13 cellular contexts compared by ENCODE assay signal in genomic region chr5:146042628-146043279, GRCh38.
DNase-seq lines count a peak whose midpoint lies in the region; ATAC-seq and TF ChIP-seq lines count a peak whose summit lies in the region.
"Had no signal": no experiment of that assay in that cellular context is flagged by ENCODE, and none has a peak within 500 bp of the region (broad histone marks: within the 10 kb centered on the region; RNA-seq: fewer than 3 reads in every experiment).

No MANE protein-coding gene starts in this region.

- H3K4me3 ChIP-seq in Caco-2 (ENCODE audit: low read depth, low read length) (no peak overlapping the region), IMR-90 (ENCODE audit: insufficient read depth, low read depth, low read length) (no peak overlapping the region), brain microvascular endothelial cell (ENCODE audit: low read depth, low read length) (no peak overlapping the region), lung (no peak overlapping the region), Karpas-422 (ENCODE audit: low read length) (no peak overlapping the region)

- H2BK5ac ChIP-seq in IMR-90 (ENCODE audit: low read depth, low read length, poor library complexity, severe bottlenecking), result peak overlapping the region; percentile 43

- H4K20me1 ChIP-seq in IMR-90 (ENCODE audit: insufficient read depth, low read length), result no peaks in the 10 kb centered on the region
- no peaks in the 10 kb centered on the region for H4K20me1 ChIP-seq in Karpas-422 (ENCODE audit: insufficient read depth, low read depth, low read length)

- H4K8ac ChIP-seq in IMR-90 (ENCODE audit: low read depth in 2 of 2, low read length in 2 of 2), result peak overlapping the region; percentile 30 to 82; a peak in 3 of 4 replicates

- peak overlapping the region; percentile 20 for H3K14ac ChIP-seq in IMR-90 (replicated peaks; ENCODE audit: low read depth, low read length)

- peak overlapping the region; percentile 74 for H4K91ac ChIP-seq in IMR-90 (ENCODE audit: insufficient read depth, low read depth, low read length)

- BruUV-seq in Caco-2 (replicated peaks; lab: Mats Ljungman, UMichigan) (no TSS peak), IMR-90 (replicated peaks; lab: Mats Ljungman, UMichigan) (no TSS peak)

- no peak for TF ChIP-seq RAD21 in IMR-90 (IDR thresholded peaks at IDR 0.05; ENCODE audit: low read length)

- intact Hi-C loops in Caco-2 (cut with micrococcal nuclease; ENCODE audit: unreplicated experiment), result no loop called here
- intact Hi-C loops in IMR-90 (cut with micrococcal nuclease), result no loop called here
- intact Hi-C loops in activated naive CD4-positive, alpha-beta T cell treated with anti-CD3 and anti-CD28 coated beads for 36 hours (cut with micrococcal nuclease), result no loop called here

- CTCF ChIA-PET in Caco-2 (lab: Charles Lee) (interaction anchor here (0.6 to 0.7 kb wide), 2 partner anchors 18 to 107 kb away, joined by 3 to 4 read pairs; partner anchors contain the start of gene SH3RF2), IMR-90 (lab: Yijun Ruan, JAX) (interaction anchor here (1.4 kb wide), 1 partner anchor 155 kb away, joined by 5 read pairs; no protein-coding TSS in a partner anchor)
- CTCF ChIA-PET in activated naive CD4-positive, alpha-beta T cell treated with anti-CD3 and anti-CD28 coated beads for 36 hours (lab: Charles Lee), result interaction anchor here (0.6 kb wide), 3 partner anchors 81 to 582 kb away, joined by 3 to 4 read pairs (median 3); no protein-coding TSS in a partner anchor

- H3K36me3 Mint-ChIP-seq in Caco-2 (ENCODE audit: insufficient read depth, unreplicated experiment), result peaks cover 21% of the 10 kb centered on the region
- no peaks in the 10 kb centered on the region for H3K36me3 Mint-ChIP-seq in activated naive CD4-positive, alpha-beta T cell treated with anti-CD3 and anti-CD28 coated beads for 36 hours (ENCODE audit: low read depth)
- H3K36me3 Mint-ChIP-seq: mesothelial cell of epicardium had no signal

- H2BK15ac ChIP-seq in IMR-90 (ENCODE audit: low read depth, low read length), result peak overlapping the region; percentile 63; the same call in 1 of the 3 replicates

- peak overlapping the region; percentile 67 for H3K23ac ChIP-seq in IMR-90 (ENCODE audit: low read depth, low read length)

- in situ Hi-C loops in IMR-90 (cut with MboI; ENCODE audit: low sequenced_read_pairs) (no loop called here), brain microvascular endothelial cell (cut with HindIII; ENCODE audit: low pct_ligation_motif_present, low sequenced_read_pairs) (no loop called here)

- H3K27me3 ChIP-seq in Caco-2 (replicated peaks; ENCODE audit: control insufficient read depth, insufficient read depth, low read length) (no peaks in the 10 kb centered on the region), IMR-90 (ENCODE audit: control insufficient read depth, insufficient read depth, low read length) (no peaks in the 10 kb centered on the region), brain microvascular endothelial cell (replicated peaks) (no peaks in the 10 kb centered on the region), lung (ENCODE audit: control insufficient read depth, insufficient read depth) (no peaks in the 10 kb centered on the region), Karpas-422 (ENCODE audit: low read length) (no peaks in the 10 kb centered on the region)

- peak overlapping the region; percentile 65 for H2AK9ac ChIP-seq in IMR-90 (replicated peaks; ENCODE audit: low read depth, low read length, poor library complexity)

- H3K56ac ChIP-seq in IMR-90 (ENCODE audit: extremely low read depth, insufficient read depth, low read length), result peak overlapping the region; percentile 34; the same call in 1 of the 2 replicates

- H3K4me1 ChIP-seq in Caco-2 (peaks cover 53% of the 10 kb centered on the region), IMR-90 (ENCODE audit: control insufficient read depth, insufficient read depth, low read length) (peaks cover 7% of the 10 kb centered on the region), lung (ENCODE audit: control insufficient read depth in 2 of 2, insufficient read depth in 2 of 2, low read length in 2 of 2) (peaks cover 0 to 4% of the 10 kb centered on the region in 2 donors), Karpas-422 (ENCODE audit: low read length) (no peaks in the 10 kb centered on the region)

- POLR2A ChIA-PET in Caco-2 (lab: Charles Lee), result no interaction called here
- POLR2A ChIA-PET in IMR-90 (lab: Charles Lee; ENCODE audit: unreplicated experiment), result no interaction called here

- DNase-seq in Caco-2 (no peak), IMR-90 (peak; percentile 80), brain microvascular endothelial cell (peak; percentile 29), lung (ENCODE audit: low spot score) (no peak), Karpas-422 (no peak), NOMO-1 treated with DMSO at 0.1 percent for 48 hours (lab: John Stamatoyannopoulos, UW; ENCODE audit: unreplicated experiment) (no peak)
- DNase-seq in activated naive CD4-positive, alpha-beta T cell treated with anti-CD3 and anti-CD28 coated beads for 36 hours, result no peak
- DNase-seq: activated CD4-positive, alpha-beta memory T cell treated with anti-CD3 and anti-CD28 coated beads, Interleukin-2, amount 10 ng/mL, durations not matched to agents 7 days and 5 days; DMS153; NCI-H2029 treated with DMSO at 0.1 percent for 48 hours; SHP77 had no signal

- H2AK5ac ChIP-seq in IMR-90 (ENCODE audit: low read depth, low read length), result peak overlapping the region; percentile 83

- TF ChIP-seq POLR2A in IMR-90 (IDR thresholded peaks at IDR 0.05; ENCODE audit: low read depth, low read length), result no peak

- dilution Hi-C loops in IMR-90 (cut with HindIII; ENCODE audit: low sequenced_read_pairs, unreplicated experiment), result no loop called here

- peak overlapping the region; percentile 89 for H2AFZ ChIP-seq in IMR-90 (replicated peaks; ENCODE audit: low read length, poor library complexity)
- H2AFZ ChIP-seq in Karpas-422 (ENCODE audit: low read length), result no peak overlapping the region

- H3K27me3 Mint-ChIP-seq in Caco-2 (ENCODE audit: insufficient read depth, unreplicated experiment), result no peaks in the 10 kb centered on the region
- peaks cover 5% of the 10 kb centered on the region for H3K27me3 Mint-ChIP-seq in activated naive CD4-positive, alpha-beta T cell treated with anti-CD3 and anti-CD28 coated beads for 36 hours (ENCODE audit: low read depth)

- H3K9me3 ChIP-seq in Caco-2, result no peaks in the 10 kb centered on the region
- no peaks in the 10 kb centered on the region for H3K9me3 ChIP-seq in IMR-90 (ENCODE audit: control insufficient read depth, insufficient read depth, low read length)
- no peaks in the 10 kb centered on the region for H3K9me3 ChIP-seq in lung (ENCODE audit: control insufficient read depth in 2 of 2, insufficient read depth in 1 of 2, low read length in 1 of 2)
- no peaks in the 10 kb centered on the region for H3K9me3 ChIP-seq in Karpas-422 (ENCODE audit: low read length)

- H3K79me2 ChIP-seq in Karpas-422 (ENCODE audit: low read length), result no peaks in the 10 kb centered on the region

- no peak for TF ChIP-seq CTCF in Caco-2 (IDR thresholded peaks at IDR 0.05; ENCODE audit: insufficient read depth in 1 of 2, low read depth in 1 of 2, low read length in 1 of 2, severe bottlenecking in 1 of 2, unreplicated experiment in 1 of 2)
- TF ChIP-seq CTCF in IMR-90 (conservative IDR thresholded peaks at IDR 0.05; ENCODE audit: low read depth, low read length), result no peak
- TF ChIP-seq CTCF in brain microvascular endothelial cell (IDR thresholded peaks at IDR 0.05; ENCODE audit: low read depth, low read length, missing control alignments), result no peak
- no peak for TF ChIP-seq CTCF in lung (IDR thresholded peaks at IDR 0.05; ENCODE audit: control extremely low read depth, extremely low read depth)

- peak overlapping the region; percentile 95 for H2BK120ac ChIP-seq in IMR-90 (ENCODE audit: low read depth, low read length)

- H3K9me3 Mint-ChIP-seq in Caco-2 (ENCODE audit: unreplicated experiment), result no peaks in the 10 kb centered on the region
- no peaks in the 10 kb centered on the region for H3K9me3 Mint-ChIP-seq in activated naive CD4-positive, alpha-beta T cell treated with anti-CD3 and anti-CD28 coated beads for 36 hours
- H3K9me3 Mint-ChIP-seq: activated CD4-positive, alpha-beta memory T cell treated with anti-CD3 and anti-CD28 coated beads, Interleukin-2, amount 10 ng/mL, durations not matched to agents 7 days and 5 days had no signal

- no peaks in the 10 kb centered on the region for H3K79me1 ChIP-seq in IMR-90 (ENCODE audit: low read depth in 1 of 2, low read length in 2 of 2)

- no peak overlapping the region for H3K9ac ChIP-seq in IMR-90 (ENCODE audit: low read depth, low read length)
- no peak overlapping the region for H3K9ac ChIP-seq in Karpas-422 (ENCODE audit: low read length)

- H3K9me2 ChIP-seq in Karpas-422 (replicated peaks; ENCODE audit: insufficient read depth, low read length), result no peaks in the 10 kb centered on the region

- peak overlapping the region; percentile 94 for H2BK20ac ChIP-seq in IMR-90 (ENCODE audit: low read depth, low read length)

- peak overlapping the region; percentile 15 for H3K4me3 Mint-ChIP-seq in Caco-2 (ENCODE audit: unreplicated experiment)
- no peak overlapping the region for H3K4me3 Mint-ChIP-seq in activated naive CD4-positive, alpha-beta T cell treated with anti-CD3 and anti-CD28 coated beads for 36 hours
- H3K4me3 Mint-ChIP-seq: activated CD4-positive, alpha-beta memory T cell treated with anti-CD3 and anti-CD28 coated beads, Interleukin-2, amount 10 ng/mL, durations not matched to agents 7 days and 5 days; mesothelial cell of epicardium had no signal

- 41% methylated on average over 3 of the region's 5 CpGs; no CpG with 5 or more reads in 1 of the 2 experiments for WGBS in IMR-90 (ENCODE audit: extremely low coverage in 2 of 2, insufficient read length in 1 of 2), 2 experiments
- 62 to 64% methylated on average over 5 of the region's 5 CpGs for WGBS in lung, 2 donors

- peak overlapping the region; percentile 28; the same call in 1 of the 2 replicates for H4K5ac ChIP-seq in IMR-90 (ENCODE audit: low read depth, low read length)

- peaks cover 44% of the 10 kb centered on the region for H3K4me1 Mint-ChIP-seq in Caco-2 (ENCODE audit: low read depth, unreplicated experiment)
- H3K4me1 Mint-ChIP-seq in activated naive CD4-positive, alpha-beta T cell treated with anti-CD3 and anti-CD28 coated beads for 36 hours (ENCODE audit: low read depth), result no peaks in the 10 kb centered on the region
- H3K4me1 Mint-ChIP-seq: mesothelial cell of epicardium had no signal

- H3K4me2 ChIP-seq in IMR-90 (ENCODE audit: low read depth, low read length) (no peak overlapping the region), Karpas-422 (ENCODE audit: low read depth, low read length, poor library complexity, severe bottlenecking) (no peak overlapping the region)

- peaks cover 16% of the 10 kb centered on the region for H3K9me1 ChIP-seq in IMR-90 (ENCODE audit: insufficient read depth, low read length)

- peak overlapping the region; percentile 27 for H3K27ac Mint-ChIP-seq in Caco-2 (ENCODE audit: unreplicated experiment)
- no peak overlapping the region for H3K27ac Mint-ChIP-seq in activated naive CD4-positive, alpha-beta T cell treated with anti-CD3 and anti-CD28 coated beads for 36 hours
- H3K27ac Mint-ChIP-seq: activated CD4-positive, alpha-beta memory T cell treated with anti-CD3 and anti-CD28 coated beads, Interleukin-2, amount 10 ng/mL, durations not matched to agents 7 days and 5 days; mesothelial cell of epicardium had no signal

- H3K4ac ChIP-seq in IMR-90 (ENCODE audit: low read depth, low read length), result peak overlapping the region; percentile 88

- H3K27ac ChIP-seq in IMR-90 (ENCODE audit: insufficient read depth, low read length) (no peak overlapping the region; the same call in 1 of the 2 replicates), brain microvascular endothelial cell (no peak overlapping the region), lung (ENCODE audit: low read depth in 1 of 2, low read length in 1 of 2) (no peak overlapping the region), Karpas-422 (ENCODE audit: low read length) (no peak overlapping the region)

- ATAC-seq in IMR-90 (ENCODE audit: low read depth), result peak; percentile 86
- peak; percentile 48 for ATAC-seq in lung (ENCODE audit: insufficient read depth, low FRiP score)
- no peak for ATAC-seq in HG03045 (IDR thresholded peaks at IDR 0.05; ENCODE audit: unreplicated experiment)

- H3K36me3 ChIP-seq in Caco-2 (ENCODE audit: control insufficient read depth, insufficient read depth, low read length) (peaks cover 6% of the 10 kb centered on the region), IMR-90 (ENCODE audit: control insufficient read depth, insufficient read depth, low read length) (no peaks in the 10 kb centered on the region), brain microvascular endothelial cell (replicated peaks) (no peaks in the 10 kb centered on the region), lung (ENCODE audit: control insufficient read depth in 2 of 2, insufficient read depth in 2 of 2, low read length in 2 of 2) (no peaks in the 10 kb centered on the region), Karpas-422 (ENCODE audit: insufficient read depth, low read length) (no peaks in the 10 kb centered on the region)

- H3K18ac ChIP-seq in IMR-90 (ENCODE audit: low read depth, low read length), result peak overlapping the region; percentile 2; the same call in 1 of the 2 replicates

Comparison
In these comparisons a context has a peak if more than half of its experiments do, and no peak if none do; other contexts are left out.
1. DNase-seq: peak in IMR-90 (single experiment) and brain microvascular endothelial cell (single experiment); none in Caco-2 (0 of 2), lung (single experiment), Karpas-422 (single experiment), activated naive CD4-positive, alpha-beta T cell treated with anti-CD3 and anti-CD28 coated beads for 36 hours (single experiment) and NOMO-1 treated with DMSO at 0.1 percent for 48 hours (single experiment).